In genomic region chr18:13608024-13608562, GRCh38 we compare ENCODE assay signal across 8 cellular contexts.
DNase-seq lines count a peak whose midpoint lies in the region; ATAC-seq, FAIRE-seq and TF ChIP-seq lines count a peak whose summit lies in the region.
"Not testable (repeated sequence)": the region's sequence is repeated elsewhere in the genome, so short reads cannot be mapped to it uniquely, and the experiment has no call there.

No MANE protein-coding gene starts in this region.

- H4K20me1 ChIP-seq in OCI-LY7 (ENCODE audit: insufficient read depth, low read length) = not testable (repeated sequence)

- BruUV-seq in OCI-LY7 (replicated peaks; lab: Mats Ljungman, UMichigan) = not testable (repeated sequence)

- not testable (repeated sequence) for H3K27me3 Mint-ChIP-seq in CD4-positive, CD25-positive, alpha-beta regulatory T cell; stimulated activated naive CD8-positive, alpha-beta T cell treated with anti-CD3 and anti-CD28 coated beads, Interleukin-15, Interleukin-2, amounts not matched to agents 100 ng/mL and 50 ng/mL, for 24 hours

- POLR2A ChIA-PET in OCI-LY7 (lab: Charles Lee) = interaction anchor here (1.3 to 9.2 kb wide), 4 partner anchors 22 to 46 kb away, joined by 5 to 65 read pairs (median 9); no protein-coding TSS in a partner anchor

- intact Hi-C loops in OCI-LY7 (cut with micrococcal nuclease; ENCODE audit: unreplicated experiment) = not testable (repeated sequence)

- not testable (repeated sequence) for TF ChIP-seq CTCF in OCI-LY7 (conservative IDR thresholded peaks at IDR 0.05; ENCODE audit: low read length)

- H3K4me1 Mint-ChIP-seq in CD4-positive, CD25-positive, alpha-beta regulatory T cell = peaks cover 34 to 66% (median 51%) of the 10 kb centered on the region in 4 donors
- H3K4me1 Mint-ChIP-seq in stimulated activated naive CD8-positive, alpha-beta T cell treated with anti-CD3 and anti-CD28 coated beads, Interleukin-15, Interleukin-2, amounts not matched to agents 100 ng/mL and 50 ng/mL, for 24 hours (ENCODE audit: low read depth) = peaks cover 50% of the 10 kb centered on the region

- peak overlapping the region; percentile 63 for H3K27ac ChIP-seq in CD4-positive, CD25-positive, alpha-beta regulatory T cell (ENCODE audit: insufficient read depth, low read length, poor library complexity, severe bottlenecking)
- not testable (repeated sequence) for H3K27ac ChIP-seq in OCI-LY7 (ENCODE audit: low read depth, low read length, poor library complexity, severe bottlenecking)
- H3K27ac ChIP-seq in small intestine (ENCODE audit: low read depth in 1 of 2, low read length in 1 of 2) = peak overlapping the region in 1 of 2 donors; percentile 2

- H3K27ac Mint-ChIP-seq in CD4-positive, CD25-positive, alpha-beta regulatory T cell = peak overlapping the region; percentile 86
- not testable (repeated sequence) for H3K27ac Mint-ChIP-seq in stimulated activated naive CD8-positive, alpha-beta T cell treated with anti-CD3 and anti-CD28 coated beads, Interleukin-15, Interleukin-2, amounts not matched to agents 100 ng/mL and 50 ng/mL, for 24 hours

- peak; percentile 46 to 73 (median 56) for DNase-seq in CD4-positive, CD25-positive, alpha-beta regulatory T cell
- not testable (repeated sequence) for DNase-seq in GM19239 (ENCODE audit: insufficient read length, low spot score); OCI-LY7 (ENCODE audit: low spot score)
- peak; percentile 51 for DNase-seq in activated CD4-positive, CD25-positive, alpha-beta regulatory T cell treated with anti-CD3 and anti-CD28 coated beads, Interleukin-2, amount 50 U/mL, for 72 hours
- peak; percentile 53 to 54 for DNase-seq in activated T-cell treated with anti-CD3 and anti-CD28 coated beads, Interleukin-2, amount 50 U/mL, for 48 hours
- DNase-seq in effector CD4-positive, alpha-beta T cell = peak; percentile 35
- peak; percentile 20 for DNase-seq in small intestine

- WGBS in small intestine, 3 donors = 72 to 81% (median 76%) methylated on average over 10 of the region's 10 CpGs

- H3K36me3 ChIP-seq in CD4-positive, CD25-positive, alpha-beta regulatory T cell (ENCODE audit: control insufficient read depth, insufficient read depth, low read length); OCI-LY7 (ENCODE audit: insufficient read depth, low read length); small intestine (ENCODE audit: control insufficient read depth in 2 of 2, insufficient read depth in 2 of 2, low read length in 2 of 2): not testable (repeated sequence)

- H3K4me3 Mint-ChIP-seq in CD4-positive, CD25-positive, alpha-beta regulatory T cell = peak overlapping the region; percentile 82 to 83 (median 83)
- H3K4me3 Mint-ChIP-seq in stimulated activated naive CD8-positive, alpha-beta T cell treated with anti-CD3 and anti-CD28 coated beads, Interleukin-15, Interleukin-2, amounts not matched to agents 100 ng/mL and 50 ng/mL, for 24 hours = peak overlapping the region; percentile 7

- H3K27me3 ChIP-seq in CD4-positive, CD25-positive, alpha-beta regulatory T cell (ENCODE audit: control insufficient read depth, insufficient read depth, low read length); small intestine (ENCODE audit: control insufficient read depth in 2 of 2, insufficient read depth in 2 of 2, low read length in 2 of 2): not testable (repeated sequence)

- peak in 1 of 2 donors; percentile 36 for ATAC-seq in CD4-positive, CD25-positive, alpha-beta regulatory T cell (ENCODE audit: low read depth in 2 of 2)

- peaks cover 50% of the 10 kb centered on the region for H3K4me1 ChIP-seq in CD4-positive, CD25-positive, alpha-beta regulatory T cell (ENCODE audit: control insufficient read depth, insufficient read depth, low read length, poor library complexity, severe bottlenecking)
- H3K4me1 ChIP-seq in OCI-LY7 (ENCODE audit: insufficient read depth, low read length, poor library complexity, severe bottlenecking) = peaks cover 40% of the 10 kb centered on the region
- not testable (repeated sequence) for H3K4me1 ChIP-seq in small intestine (ENCODE audit: control insufficient read depth in 2 of 2, insufficient read depth in 1 of 2, low read depth in 1 of 2, low read length in 1 of 2)

- H3K9me2 ChIP-seq in OCI-LY7 (ENCODE audit: insufficient read depth, low read length) = not testable (repeated sequence)

- peak overlapping the region; percentile 60; the same call in 1 of the 2 replicates for H2AFZ ChIP-seq in OCI-LY7 (ENCODE audit: low read length)

- H3K9me3 ChIP-seq in CD4-positive, CD25-positive, alpha-beta regulatory T cell (ENCODE audit: control insufficient read depth in 2 of 2, low read length in 2 of 2); OCI-LY7 (ENCODE audit: low read length); small intestine (ENCODE audit: control insufficient read depth, low read depth): not testable (repeated sequence)

- CTCF ChIA-PET in OCI-LY7 (lab: Charles Lee; ENCODE audit: unreplicated experiment) = not testable (repeated sequence)

- H3K36me3 Mint-ChIP-seq in CD4-positive, CD25-positive, alpha-beta regulatory T cell; stimulated activated naive CD8-positive, alpha-beta T cell treated with anti-CD3 and anti-CD28 coated beads, Interleukin-15, Interleukin-2, amounts not matched to agents 100 ng/mL and 50 ng/mL, for 24 hours (ENCODE audit: low read depth): not testable (repeated sequence)

- FAIRE-seq in GM19239 (lab: Jason Lieb, UNC) = peak; percentile 82
- FAIRE-seq in small intestine (lab: Jason Lieb, UNC) = not testable (repeated sequence)

- H3K79me2 ChIP-seq in OCI-LY7 (ENCODE audit: insufficient read depth, low read depth, low read length) = not testable (repeated sequence)

- peak overlapping the region; percentile 81 for H3K4me3 ChIP-seq in CD4-positive, CD25-positive, alpha-beta regulatory T cell (ENCODE audit: low read depth, low read length)
- H3K4me3 ChIP-seq in OCI-LY7 (ENCODE audit: low read depth, low read length, poor library complexity, severe bottlenecking); small intestine (ENCODE audit: low read depth in 1 of 2, low read length in 2 of 2): not testable (repeated sequence)

- peak overlapping the region; percentile 64 for H3K4me2 ChIP-seq in OCI-LY7 (ENCODE audit: low read length)

- not testable (repeated sequence) for H3K9me3 Mint-ChIP-seq in CD4-positive, CD25-positive, alpha-beta regulatory T cell; stimulated activated naive CD8-positive, alpha-beta T cell treated with anti-CD3 and anti-CD28 coated beads, Interleukin-15, Interleukin-2, amounts not matched to agents 100 ng/mL and 50 ng/mL, for 24 hours
